Comparison of ENCODE assay signal across 8 cellular contexts in the genomic region with DNA sequence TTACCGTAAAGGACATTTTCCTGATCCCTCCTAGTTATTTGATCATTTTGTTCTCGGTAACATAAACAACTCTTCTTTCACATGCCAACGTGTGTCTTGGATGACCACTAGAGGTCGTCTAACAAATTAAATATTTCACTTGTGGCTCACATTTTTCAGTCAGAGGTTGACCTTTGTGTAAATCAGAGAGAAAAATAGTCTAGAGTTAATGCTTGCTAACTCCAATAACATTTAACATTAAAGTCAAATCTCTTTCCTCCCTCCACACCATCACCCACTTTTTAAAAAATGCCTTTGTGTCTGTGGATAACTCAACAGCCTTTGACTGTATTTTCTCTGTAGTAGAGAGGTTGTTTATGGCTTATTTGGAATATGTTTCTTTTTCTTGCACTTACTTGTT.
A peak's percentile ranks its signal among the peaks of the same experiment; 100 is the strongest.
DNase-seq lines count a peak whose midpoint lies in the region; ATAC-seq and TF ChIP-seq lines count a peak whose summit lies in the region.

No MANE protein-coding gene starts in this region.

- POLR2A ChIA-PET in RWPE1 (lab: Yijun Ruan, JAX; ENCODE audit: low non-redundant PET): no interaction called here

- H3K4me3 ChIP-seq in HL-60 (replicated peaks; ENCODE audit: insufficient read depth, low read length) (no peak overlapping the region), epithelial cell of esophagus (ENCODE audit: low read length) (no peak overlapping the region), neural cell (ENCODE audit: low read length) (no peak overlapping the region)

- no peaks in the 10 kb centered on the region for H3F3A ChIP-seq in neural cell (ENCODE audit: insufficient read depth, low read length, poor library complexity, severe bottlenecking)

- no peaks in the 10 kb centered on the region for H3K79me2 ChIP-seq in neural cell (replicated peaks; ENCODE audit: insufficient read depth, low read length)

- ATAC-seq in GM19395 (IDR thresholded peaks at IDR 0.05; ENCODE audit: unreplicated experiment): peak; percentile 79

- no peaks in the 10 kb centered on the region for H4K20me1 ChIP-seq in neural cell (ENCODE audit: insufficient read depth)

- no peaks in the 10 kb centered on the region for H3K27me3 ChIP-seq in HL-60 (ENCODE audit: insufficient read depth, poor library complexity, severe bottlenecking)
- no peaks in the 10 kb centered on the region for H3K27me3 ChIP-seq in neural cell (ENCODE audit: insufficient read depth, low read depth, low read length)

- H3K4me2 ChIP-seq in neural cell (ENCODE audit: low read length): no peak overlapping the region

- H3K9me2 ChIP-seq in neural cell (ENCODE audit: insufficient read depth, low read length): no peaks in the 10 kb centered on the region

- DNase-seq in D341Med (ENCODE audit: low spot score) (peak; percentile 37), HL-60 (ENCODE audit: low read depth in 1 of 2, low spot score in 1 of 2) (no peak), RWPE1 (ENCODE audit: low spot score) (peak; percentile 51), epithelial cell of esophagus (ENCODE audit: low read depth) (peak; percentile 55), HPDE6-E6E7 (ENCODE audit: extremely low spot score) (no peak), epidermal melanocyte (ENCODE audit: insufficient read length, low spot score) (no peak)

- no peak overlapping the region for H3K27ac ChIP-seq in HL-60 (replicated peaks)
- no peak overlapping the region for H3K27ac ChIP-seq in RWPE1
- no peak overlapping the region for H3K27ac ChIP-seq in neural cell (ENCODE audit: low read length)

- TF ChIP-seq RAD21 in neural cell (conservative IDR thresholded peaks at IDR 0.05): peak; percentile 39

- H2AFZ ChIP-seq in neural cell (ENCODE audit: low read depth, low read length): no peak overlapping the region

- CTCF ChIA-PET in RWPE1 (lab: Yijun Ruan, JAX): interaction anchor here (0.7 kb wide), 3 partner anchors 11 to 1922 kb away, joined by 3 to 6 read pairs (median 3); no protein-coding TSS in a partner anchor

- no peak for TF ChIP-seq EP300 in neural cell (conservative IDR thresholded peaks at IDR 0.05; ENCODE audit: poor library complexity, severe bottlenecking)

- no peaks in the 10 kb centered on the region for H3K36me3 ChIP-seq in neural cell (ENCODE audit: insufficient read depth, low read length)

- H3K9me3 ChIP-seq in neural cell (ENCODE audit: low read length): no peaks in the 10 kb centered on the region

- TF ChIP-seq CTCF in HL-60 (IDR thresholded peaks at IDR 0.05; ENCODE audit: insufficient read depth, low read length) (peak; percentile 60), RWPE1 (conservative IDR thresholded peaks at IDR 0.05; ENCODE audit: low read depth) (peak; percentile 76), epithelial cell of esophagus (IDR thresholded peaks at IDR 0.05; ENCODE audit: insufficient read depth, low read depth, low read length, missing control alignments) (peak; percentile 72), neural cell (IDR thresholded peaks at IDR 0.05; ENCODE audit: poor library complexity, severe bottlenecking) (peak; percentile 61)

- no peak overlapping the region for H3K9ac ChIP-seq in neural cell (ENCODE audit: low read length)

TF ChIP-seq in neural cell, 6 proteins besides CTCF, POLR2A, EP300 and RAD21:
- peak; percentile 58 for TF ChIP-seq SMC3 (conservative IDR thresholded peaks at IDR 0.05; ENCODE audit: poor library complexity)
- TF ChIP-seq TAF1 (IDR thresholded peaks at IDR 0.05; ENCODE audit: low read depth): no peak

Comparison
In these comparisons a context has a peak if more than half of its experiments do, and no peak if none do; other contexts are left out.
1. DNase-seq: peak in D341Med (single experiment), RWPE1 (single experiment) and epithelial cell of esophagus (single experiment); none in HL-60 (0 of 2), HPDE6-E6E7 (single experiment) and epidermal melanocyte (single experiment).
2. Peak in every context shown above with its lines, with median percentiles within 50 percentile points of each other: CTCF ChIP-seq.